ENCODE assay signal across 30 cellular contexts in genomic region chr2:120979921-120980320, GRCh38.
"Had no signal": no experiment of that assay in that cellular context is flagged by ENCODE, and none has a peak within 500 bp of the region (broad histone marks: within the 10 kb centered on the region; RNA-seq: fewer than 3 reads in every experiment).

No MANE protein-coding gene starts in this region.

- H3K4me1 Mint-ChIP-seq: activated CD4-positive, alpha-beta T cell treated with anti-CD3 and anti-CD28 coated beads for 36 hours; activated CD4-positive, alpha-beta T cell treated with anti-CD3 and anti-CD28 coated beads, Interleukin-2, amount 10 ng/mL, durations not matched to agents 24 days and 14 days; activated CD8-positive, alpha-beta memory T cell treated with anti-CD3 and anti-CD28 coated beads, Interleukin-2, amount 10 ng/mL, durations not matched to agents 7 days and 5 days; activated naive CD8-positive, alpha-beta T cell treated with anti-CD3 and anti-CD28 coated beads for 36 hours; activated naive CD8-positive, alpha-beta T cell treated with anti-CD3 and anti-CD28 coated beads, Interleukin-2, amount 50 U/mL, for 24 hours; central memory CD8-positive, alpha-beta T cell had no signal

- DNase-seq: activated CD4-positive, alpha-beta memory T cell treated with anti-CD3 and anti-CD28 coated beads for 36 hours; activated CD4-positive, alpha-beta T cell treated with anti-CD3 and anti-CD28 coated beads for 36 hours; activated CD4-positive, alpha-beta T cell treated with anti-CD3 and anti-CD28 coated beads, Interleukin-2, amount 10 ng/mL, durations not matched to agents 24 days and 14 days; activated CD4-positive, CD25-positive, alpha-beta regulatory T cell; activated CD4-positive, CD25-positive, alpha-beta regulatory T cell treated with anti-CD3 and anti-CD28 coated beads, Interleukin-2, amount 50 U/mL, for 72 hours; activated CD8-positive, alpha-beta memory T cell treated with anti-CD3 and anti-CD28 coated beads, Interleukin-2, amount 10 ng/mL, durations not matched to agents 7 days and 5 days; activated CD8-positive, alpha-beta memory T cell treated with anti-CD3 and anti-CD28 coated beads, Interleukin-2, amount 50 U/mL, for 4 hours; activated CD8-positive, alpha-beta T cell treated with anti-CD3 and anti-CD28 coated beads, Interleukin-2, amount 10 ng/mL, durations not matched to agents 7 days and 5 days; activated gamma-delta T cell; activated naive CD4-positive, alpha-beta T cell; activated naive CD4-positive, alpha-beta T cell treated with anti-CD3 and anti-CD28 coated beads, Interleukin-2, amount 50 U/mL, for 16 hours; activated naive CD8-positive, alpha-beta T cell treated with anti-CD3 and anti-CD28 coated beads for 36 hours; activated naive CD8-positive, alpha-beta T cell treated with anti-CD3 and anti-CD28 coated beads, Interleukin-2, amount 50 U/mL, for 24 hours; activated T-cell treated with anti-CD3 and anti-CD28 coated beads, Interleukin-2, amount 50 U/mL, for 1 hour; activated T-cell treated with anti-CD3 and anti-CD28 coated beads, Interleukin-2, amount 50 U/mL, for 48 hours; adrenal gland; amygdala; aorta; body of pancreas; dorsolateral prefrontal cortex; effector memory CD4-positive, alpha-beta T cell; endodermal cell; esophagus squamous epithelium; head of caudate nucleus; T-helper 2 cell had no signal

- H3K27me3 ChIP-seq: adrenal gland, body of pancreas, dorsolateral prefrontal cortex, esophagus squamous epithelium had no signal

- H3K9me3 Mint-ChIP-seq: activated CD4-positive, alpha-beta memory T cell treated with anti-CD3 and anti-CD28 coated beads for 36 hours; activated CD4-positive, alpha-beta T cell treated with anti-CD3 and anti-CD28 coated beads, Interleukin-2, amount 10 ng/mL, durations not matched to agents 24 days and 14 days; activated naive CD8-positive, alpha-beta T cell treated with anti-CD3 and anti-CD28 coated beads for 36 hours; activated naive CD8-positive, alpha-beta T cell treated with anti-CD3 and anti-CD28 coated beads, Interleukin-2, amount 50 U/mL, for 24 hours; activated T-helper 1 cell treated with anti-CD3 and anti-CD28 coated beads, Interleukin-12 subunit alpha, Interleukin-12 subunit beta, Interleukin-2, Interleukin-4 antibody, amounts not matched to agents 30 ng/mL and 10 ng/mL and 1 ng/mL, durations not matched to agents 14 hours and 24 hours and 36 hours; central memory CD8-positive, alpha-beta T cell; dendritic cell treated with granulocyte-macrophage colony-stimulating factor and Interleukin-4, amounts not matched to agents 40 ng/mL and 50 ng/mL, for 4 days had no signal

- H3K27ac ChIP-seq: adrenal gland, body of pancreas, coronary artery, dorsolateral prefrontal cortex, esophagus squamous epithelium had no signal

- H3K27me3 Mint-ChIP-seq: activated CD4-positive, alpha-beta memory T cell treated with anti-CD3 and anti-CD28 coated beads for 36 hours; activated CD4-positive, alpha-beta T cell treated with anti-CD3 and anti-CD28 coated beads for 36 hours; activated CD4-positive, alpha-beta T cell treated with anti-CD3 and anti-CD28 coated beads, Interleukin-2, amount 10 ng/mL, durations not matched to agents 24 days and 14 days; activated CD8-positive, alpha-beta memory T cell treated with anti-CD3 and anti-CD28 coated beads, Interleukin-2, amount 10 ng/mL, durations not matched to agents 7 days and 5 days; activated naive CD8-positive, alpha-beta T cell treated with anti-CD3 and anti-CD28 coated beads for 36 hours; activated naive CD8-positive, alpha-beta T cell treated with anti-CD3 and anti-CD28 coated beads, Interleukin-2, amount 50 U/mL, for 24 hours had no signal

- H3K9me3 ChIP-seq: adrenal gland, body of pancreas, esophagus squamous epithelium had no signal

- ATAC-seq: activated CD4-positive, alpha-beta T cell treated with anti-CD3 and anti-CD28 coated beads for 36 hours; activated CD8-positive, alpha-beta memory T cell treated with anti-CD3 and anti-CD28 coated beads, Interleukin-2, amount 10 ng/mL, durations not matched to agents 7 days and 5 days; activated CD8-positive, alpha-beta T cell treated with anti-CD3 and anti-CD28 coated beads, Interleukin-2, amount 10 ng/mL, durations not matched to agents 7 days and 5 days; activated naive CD8-positive, alpha-beta T cell treated with anti-CD3 and anti-CD28 coated beads, Interleukin-2, amount 50 U/mL, for 24 hours; body of pancreas had no signal

- H3K4me3 Mint-ChIP-seq: activated CD4-positive, alpha-beta memory T cell treated with anti-CD3 and anti-CD28 coated beads for 36 hours; activated CD4-positive, alpha-beta T cell treated with anti-CD3 and anti-CD28 coated beads for 36 hours; activated CD4-positive, alpha-beta T cell treated with anti-CD3 and anti-CD28 coated beads, Interleukin-2, amount 10 ng/mL, durations not matched to agents 24 days and 14 days; activated CD8-positive, alpha-beta memory T cell treated with anti-CD3 and anti-CD28 coated beads, Interleukin-2, amount 10 ng/mL, durations not matched to agents 7 days and 5 days; activated CD8-positive, alpha-beta T cell treated with anti-CD3 and anti-CD28 coated beads, Interleukin-2, amount 10 ng/mL, durations not matched to agents 7 days and 5 days; activated naive CD8-positive, alpha-beta T cell treated with anti-CD3 and anti-CD28 coated beads for 36 hours; activated naive CD8-positive, alpha-beta T cell treated with anti-CD3 and anti-CD28 coated beads, Interleukin-2, amount 50 U/mL, for 24 hours; activated T-helper 1 cell treated with anti-CD3 and anti-CD28 coated beads, Interleukin-12 subunit alpha, Interleukin-12 subunit beta, Interleukin-2, Interleukin-4 antibody, amounts not matched to agents 30 ng/mL and 10 ng/mL and 1 ng/mL, durations not matched to agents 14 hours and 24 hours and 36 hours; central memory CD8-positive, alpha-beta T cell; dendritic cell treated with granulocyte-macrophage colony-stimulating factor and Interleukin-4, amounts not matched to agents 40 ng/mL and 50 ng/mL, for 4 days; endodermal cell had no signal

- H3K27ac Mint-ChIP-seq: activated CD4-positive, alpha-beta memory T cell treated with anti-CD3 and anti-CD28 coated beads for 36 hours; activated CD4-positive, alpha-beta T cell treated with anti-CD3 and anti-CD28 coated beads for 36 hours; activated CD4-positive, alpha-beta T cell treated with anti-CD3 and anti-CD28 coated beads, Interleukin-2, amount 10 ng/mL, durations not matched to agents 24 days and 14 days; activated CD8-positive, alpha-beta memory T cell treated with anti-CD3 and anti-CD28 coated beads, Interleukin-2, amount 10 ng/mL, durations not matched to agents 7 days and 5 days; activated CD8-positive, alpha-beta T cell treated with anti-CD3 and anti-CD28 coated beads, Interleukin-2, amount 10 ng/mL, durations not matched to agents 7 days and 5 days; activated naive CD8-positive, alpha-beta T cell treated with anti-CD3 and anti-CD28 coated beads for 36 hours; activated naive CD8-positive, alpha-beta T cell treated with anti-CD3 and anti-CD28 coated beads, Interleukin-2, amount 50 U/mL, for 24 hours; activated T-helper 1 cell treated with anti-CD3 and anti-CD28 coated beads, Interleukin-12 subunit alpha, Interleukin-12 subunit beta, Interleukin-2, Interleukin-4 antibody, amounts not matched to agents 30 ng/mL and 10 ng/mL and 1 ng/mL, durations not matched to agents 14 hours and 24 hours and 36 hours; dendritic cell treated with granulocyte-macrophage colony-stimulating factor and Interleukin-4, amounts not matched to agents 40 ng/mL and 50 ng/mL, for 4 days; endodermal cell had no signal

- H3K4me3 ChIP-seq: adrenal gland, body of pancreas, coronary artery, dorsolateral prefrontal cortex, esophagus squamous epithelium had no signal

- FAIRE-seq: frontal cortex had no signal

- H3K36me3 Mint-ChIP-seq: activated CD4-positive, alpha-beta memory T cell treated with anti-CD3 and anti-CD28 coated beads for 36 hours; activated CD8-positive, alpha-beta memory T cell treated with anti-CD3 and anti-CD28 coated beads, Interleukin-2, amount 10 ng/mL, durations not matched to agents 7 days and 5 days; activated naive CD8-positive, alpha-beta T cell treated with anti-CD3 and anti-CD28 coated beads for 36 hours had no signal
